Comparison of ENCODE assay signal across 22 cellular contexts in genomic region chr10:92219516-92219915, GRCh38.
DNase-seq lines count a peak whose midpoint lies in the region; ATAC-seq, FAIRE-seq and TF ChIP-seq lines count a peak whose summit lies in the region.
"Had no signal": no experiment of that assay in that cellular context is flagged by ENCODE, and none has a peak within 500 bp of the region (broad histone marks: within the 10 kb centered on the region; RNA-seq: fewer than 3 reads in every experiment).

No MANE protein-coding gene starts in this region.

- SMC1A ChIA-PET in GM12878 (lab: Charles Lee; ENCODE audit: uncharacterized antibody, unreplicated experiment), result interaction anchor here (0.7 to 2.9 kb wide), 7 partner anchors 9 to 132 kb away, joined by 3 to 7 read pairs (median 4); no protein-coding TSS in a partner anchor

- in situ Hi-C loops in GM12878 (cut with MboI), result no loop called here

- H3K4me3 ChIP-seq in HCT116 (replicated peaks in 1 of 2; ENCODE audit: low read depth in 1 of 2, low read length in 2 of 2) (no peak overlapping the region), GM12878 (no peak overlapping the region), psoas muscle (no peak overlapping the region), Peyer's patch (no peak overlapping the region)
- H3K4me3 ChIP-seq: BLaER1 treated with 17β-estradiol and CSF1 and Interleukin-3, amounts not matched to agents 10 nM and 100 nM; K562 had no signal

- BruUV-seq in HCT116 (replicated peaks; lab: Mats Ljungman, UMichigan), result no TSS peak
- BruUV-seq in GM12878 (replicated peaks; lab: Mats Ljungman, UMichigan), result TSS peak; percentile 22

- H3K36me3 Mint-ChIP-seq in activated naive CD4-positive, alpha-beta T cell treated with anti-CD3 and anti-CD28 coated beads, Interleukin-2, amount 50 U/mL, for 72 hours, result no peaks in the 10 kb centered on the region

- no peaks in the 10 kb centered on the region for H3K36me3 ChIP-seq in HCT116 (ENCODE audit: control insufficient read depth in 1 of 2, insufficient read depth in 2 of 2, low read length in 2 of 2)
- H3K36me3 ChIP-seq in GM12878 (ENCODE audit: control insufficient read depth in 2 of 2, insufficient read depth in 2 of 2, low read length in 1 of 2), result no peaks in the 10 kb centered on the region
- H3K36me3 ChIP-seq in psoas muscle (ENCODE audit: insufficient read depth in 1 of 2, low read depth in 1 of 2), result peaks cover 0 to 6% of the 10 kb centered on the region in 2 donors
- peaks cover 0 to 19% (median 0%) of the 10 kb centered on the region in 3 donors for H3K36me3 ChIP-seq in Peyer's patch

- H4K20me1 ChIP-seq in HCT116 (ENCODE audit: insufficient read depth), result no peaks in the 10 kb centered on the region
- no peaks in the 10 kb centered on the region for H4K20me1 ChIP-seq in GM12878 (ENCODE audit: control insufficient read depth, insufficient read depth)

- POLR2A ChIA-PET in HCT116 (lab: Charles Lee), result interaction anchor here (0.6 kb wide), 1 partner anchor 71 kb away, joined by 3 read pairs; the partner anchor contains the start of genes CPEB3 and MARCHF5
- POLR2A ChIA-PET in RWPE1 (lab: Yijun Ruan, JAX; ENCODE audit: low non-redundant PET), result no interaction called here
- POLR2A ChIA-PET in GM12878 (lab: Charles Lee), result interaction anchor here (0.8 kb wide), 1 partner anchor 119 kb away, joined by 3 read pairs; no protein-coding TSS in a partner anchor

- TF ChIP-seq CTCF in HCT116 (IDR thresholded peaks at IDR 0.05 in 2 of 3, conservative IDR thresholded peaks at IDR 0.05 in 1 of 3; ENCODE audit: borderline replicate concordance in 1 of 3, insufficient read depth in 1 of 3, low read depth in 2 of 3, low read length in 2 of 3), result no peak
- no peak for TF ChIP-seq CTCF in RWPE1 (conservative IDR thresholded peaks at IDR 0.05; ENCODE audit: low read depth)
- TF ChIP-seq CTCF in GM12878 (IDR thresholded peaks at IDR 0.05 in 2 of 3, conservative IDR thresholded peaks at IDR 0.05 in 1 of 3; ENCODE audit: control insufficient read depth in 2 of 3, extremely low read depth in 1 of 3, insufficient read depth in 1 of 3, low read depth in 3 of 3, low read length in 3 of 3), result no peak
- TF ChIP-seq CTCF in psoas muscle (IDR thresholded peaks at IDR 0.05), result no peak
- TF ChIP-seq CTCF in Peyer's patch (IDR thresholded peaks at IDR 0.05), result no peak

- intact Hi-C loops in HCT116 (cut with micrococcal nuclease), result loop anchor here (5.0 kb wide), 1 partner anchor 213 kb away; no protein-coding TSS in a partner anchor
- intact Hi-C loops in GM12878 (cut with micrococcal nuclease; ENCODE audit: unreplicated experiment), result no loop called here
- intact Hi-C loops in psoas muscle (cut with DNase I), result no loop called here

- H3K27ac ChIP-seq in HCT116 (ENCODE audit: low read depth, low read length) (peak overlapping the region; percentile 71; the same call in 1 of the 2 replicates), RWPE1 (peak overlapping the region; percentile 56), GM12878 (ENCODE audit: control insufficient read depth, insufficient read depth) (no peak overlapping the region), psoas muscle (peak overlapping the region; percentile 75), Peyer's patch (no peak overlapping the region)
- H3K27ac ChIP-seq: BLaER1 treated with 17β-estradiol and CSF1 and Interleukin-3, amounts not matched to agents 10 nM and 100 nM had no signal

- no peaks in the 10 kb centered on the region for H3K9me2 ChIP-seq in HCT116 (ENCODE audit: insufficient read depth)

- no peak for FAIRE-seq in GM12878 (lab: Jason Lieb, UNC)
- FAIRE-seq: G401.6, HTR-8/SVneo, K562 had no signal

- H3K9me3 ChIP-seq in HCT116 (ENCODE audit: control insufficient read depth in 1 of 2, insufficient read depth in 1 of 2, low read depth in 1 of 2, low read length in 2 of 2) (no peaks in the 10 kb centered on the region), GM12878 (replicated peaks; ENCODE audit: control insufficient read depth, insufficient read depth, low read length) (no peaks in the 10 kb centered on the region), psoas muscle (no peaks in the 10 kb centered on the region), Peyer's patch (no peaks in the 10 kb centered on the region)

- ATAC-seq in HCT116, result no peak
- no peak for ATAC-seq in GM12878
- peak in 2 of 4 donors; percentile 45 to 53 for ATAC-seq in psoas muscle
- no peak for ATAC-seq in GM19328 (IDR thresholded peaks at IDR 0.05; ENCODE audit: unreplicated experiment)
- ATAC-seq in activated naive CD4-positive, alpha-beta T cell treated with anti-CD3 and anti-CD28 coated beads, Interleukin-2, amount 50 U/mL, for 72 hours, result no peak
- ATAC-seq: CD8-positive, alpha-beta T cell; K562 had no signal

- RAD21 ChIA-PET in HCT116 (lab: Charles Lee; ENCODE audit: low non-redundant PET in 1 of 2, low total read pairs in 2 of 2, uncharacterized antibody in 2 of 2, unreplicated experiment in 2 of 2), result interaction anchor here in 1 of 2 experiments (0.9 kb wide), 1 partner anchor 71 kb away, joined by 3 read pairs; the partner anchor contains the start of genes CPEB3 and MARCHF5
- RAD21 ChIA-PET in GM12878 (lab: Charles Lee; ENCODE audit: unreplicated experiment), result interaction anchor here (0.9 to 1.6 kb wide), 2 partner anchors 128 to 132 kb away, joined by 4 read pairs; no protein-coding TSS in a partner anchor

- no peaks in the 10 kb centered on the region for H3K27me3 ChIP-seq in HCT116 (ENCODE audit: insufficient read depth, low read length)
- H3K27me3 ChIP-seq in GM12878 (replicated peaks in 1 of 2; ENCODE audit: control insufficient read depth in 2 of 2, insufficient read depth in 2 of 2, low read length in 1 of 2), result no peaks in the 10 kb centered on the region
- H3K27me3 ChIP-seq in psoas muscle (ENCODE audit: insufficient read depth in 3 of 3, low read length in 2 of 3), result no peaks in the 10 kb centered on the region
- H3K27me3 ChIP-seq in Peyer's patch, result no peaks in the 10 kb centered on the region
- H3K27me3 ChIP-seq: BLaER1 treated with 17β-estradiol and CSF1 and Interleukin-3, amounts not matched to agents 10 nM and 100 nM had no signal

- peak overlapping the region; percentile 41 for H3K4me2 ChIP-seq in HCT116 (ENCODE audit: low read length)
- H3K4me2 ChIP-seq in GM12878 (ENCODE audit: control insufficient read depth, insufficient read depth), result no peak overlapping the region
- H3K4me2 ChIP-seq: BLaER1 treated with 17β-estradiol and CSF1 and Interleukin-3, amounts not matched to agents 10 nM and 100 nM had no signal

- 94% methylated on average over 5 of the region's 5 CpGs for WGBS in GM12878 (ENCODE audit: insufficient coverage, insufficient replicate concordance, low lambda C conversion rate, missing lambda C conversion rate)
- WGBS in psoas muscle, 3 donors, result 49 to 68% (median 50%) methylated on average over 5 of the region's 5 CpGs

- H3K9me3 Mint-ChIP-seq in activated naive CD4-positive, alpha-beta T cell treated with anti-CD3 and anti-CD28 coated beads, Interleukin-2, amount 50 U/mL, for 72 hours, result no peaks in the 10 kb centered on the region
- H3K9me3 Mint-ChIP-seq: CD8-positive, alpha-beta T cell had no signal

- H3K9ac ChIP-seq in HCT116 (ENCODE audit: low read length) (no peak overlapping the region), GM12878 (ENCODE audit: control insufficient read depth, insufficient read depth, low read length) (no peak overlapping the region)
- H3K9ac ChIP-seq: BLaER1 treated with 17β-estradiol and CSF1 and Interleukin-3, amounts not matched to agents 10 nM and 100 nM had no signal

- TF ChIP-seq EP300 in GM12878 (IDR thresholded peaks at IDR 0.05; ENCODE audit: borderline replicate concordance in 1 of 2, control insufficient read depth in 1 of 2, low read depth in 2 of 2, low read length in 2 of 2), result no peak

- CTCF ChIA-PET in HCT116 (lab: Charles Lee) (interaction anchor here (0.6 to 1.1 kb wide), 2 partner anchors 71 to 102 kb away, joined by 3 read pairs; partner anchors contain the start of genes CPEB3 and MARCHF5), RWPE1 (lab: Yijun Ruan, JAX) (interaction anchor here (1.0 to 1.2 kb wide), 2 partner anchors 73 to 132 kb away, joined by 3 to 6 read pairs; no protein-coding TSS in a partner anchor), GM12878 (lab: Yijun Ruan, JAX) (interaction anchor here (0.9 to 1.3 kb wide), 4 partner anchors 11 to 71 kb away, joined by 3 to 6 read pairs (median 3); partner anchors contain the start of genes CPEB3 and MARCHF5)

- no peak for TF ChIP-seq POLR2A in HCT116 (IDR thresholded peaks at IDR 0.05; ENCODE audit: borderline replicate concordance, extremely low read depth, insufficient read depth, insufficient read length)
- no peak for TF ChIP-seq POLR2A in GM12878 (IDR thresholded peaks at IDR 0.05; ENCODE audit: low read depth, low read length)
- TF ChIP-seq POLR2A in Peyer's patch (IDR thresholded peaks at IDR 0.05), result no peak

- DNase-seq in HCT116 (ENCODE audit: low read depth, low spot score) (no peak), RWPE1 (ENCODE audit: low spot score) (no peak), GM12878 (ENCODE audit: low read depth, low spot score) (no peak), psoas muscle (no peak), GDM1 (lab: John Stamatoyannopoulos, UW) (no peak), Peyer's patch (no peak)
- DNase-seq in activated naive CD4-positive, alpha-beta T cell treated with anti-CD3 and anti-CD28 coated beads, Interleukin-2, amount 50 U/mL, for 72 hours (ENCODE audit: low spot score in 2 of 2), result no peak
- DNase-seq: CD8-positive, alpha-beta T cell; COR-L47; DMS 273 treated with DMSO at 0.1 percent for 48 hours; DMS53; DND-41; EL; GOT3; H7; IMR-90 had no signal

- no peaks in the 10 kb centered on the region for H3K79me2 ChIP-seq in HCT116 (ENCODE audit: insufficient read depth, low read length)
- no peaks in the 10 kb centered on the region for H3K79me2 ChIP-seq in GM12878 (ENCODE audit: control insufficient read depth, insufficient read depth, low read length)

- H2AFZ ChIP-seq in HCT116 (ENCODE audit: low read depth, low read length, poor library complexity, severe bottlenecking) (no peak overlapping the region), GM12878 (ENCODE audit: control insufficient read depth, low read depth, low read length) (no peak overlapping the region)

- no peak overlapping the region for H3K27ac Mint-ChIP-seq in activated naive CD4-positive, alpha-beta T cell treated with anti-CD3 and anti-CD28 coated beads, Interleukin-2, amount 50 U/mL, for 72 hours
- H3K27ac Mint-ChIP-seq: B cell; CD8-positive, alpha-beta T cell had no signal

- TF ChIP-seq RAD21 in HCT116 (IDR thresholded peaks at IDR 0.05; ENCODE audit: low read depth) (no peak), GM12878 (IDR thresholded peaks at IDR 0.05; ENCODE audit: insufficient read depth, low read depth, low read length) (no peak)

- H3K4me1 ChIP-seq in HCT116 (ENCODE audit: control insufficient read depth in 1 of 2, insufficient read depth in 2 of 2, low read length in 2 of 2), result peaks cover 51 to 91% of the 10 kb centered on the region in 2 experiments
- no peaks in the 10 kb centered on the region; the same call in 1 of the 2 replicates for H3K4me1 ChIP-seq in GM12878 (ENCODE audit: control insufficient read depth, insufficient read depth, low read length)
- peaks cover 14% of the 10 kb centered on the region for H3K4me1 ChIP-seq in psoas muscle
- no peaks in the 10 kb centered on the region for H3K4me1 ChIP-seq in Peyer's patch

TF ChIP-seq in HCT116, 20 proteins besides CTCF, POLR2A, EP300 and RAD21 (continues in another document):
- TF ChIP-seq POLR2AphosphoS5 (IDR thresholded peaks at IDR 0.05; ENCODE audit: low read depth, low read length), result no peak

TF ChIP-seq in GM12878, 131 proteins besides CTCF, POLR2A, EP300 and RAD21 (continues in another document):
- no peak for TF ChIP-seq TCF3 (IDR thresholded peaks at IDR 0.05; ENCODE audit: borderline replicate concordance, insufficient read depth, low read depth, low read length)

Comparison
In these comparisons a context has a peak if more than half of its experiments do, and no peak if none do; other contexts are left out.
1. H3K27ac ChIP-seq: peak in HCT116 (single experiment), RWPE1 (single experiment) and psoas muscle (single experiment); none in GM12878 (single experiment) and Peyer's patch (0 of 4).
2. Of the 18 proteins assayed by ChIP-seq in both GM12878 and HCT116: peak only in GM12878: none; only in HCT116: JUND and SP1; in both: none; in neither: 16.